Comparison of ENCODE assay signal across 2 cellular contexts in genomic region chr11:80157447-80157846, GRCh38.
A peak's percentile ranks its signal among the peaks of the same experiment; 100 is the strongest.
TF ChIP-seq lines count a peak whose summit lies in the region.

No MANE protein-coding gene starts in this region.

TF ChIP-seq in GM23338, 12 proteins besides CTCF, POLR2A, EP300 and RAD21:
- TF ChIP-seq ZNF462 (CRISPR knock-in tag; IDR thresholded peaks at IDR 0.05): no peak
- TF ChIP-seq JUNB (IDR thresholded peaks at IDR 0.05; ENCODE audit: unreplicated experiment): no peak
- TF ChIP-seq, protein P1, sequence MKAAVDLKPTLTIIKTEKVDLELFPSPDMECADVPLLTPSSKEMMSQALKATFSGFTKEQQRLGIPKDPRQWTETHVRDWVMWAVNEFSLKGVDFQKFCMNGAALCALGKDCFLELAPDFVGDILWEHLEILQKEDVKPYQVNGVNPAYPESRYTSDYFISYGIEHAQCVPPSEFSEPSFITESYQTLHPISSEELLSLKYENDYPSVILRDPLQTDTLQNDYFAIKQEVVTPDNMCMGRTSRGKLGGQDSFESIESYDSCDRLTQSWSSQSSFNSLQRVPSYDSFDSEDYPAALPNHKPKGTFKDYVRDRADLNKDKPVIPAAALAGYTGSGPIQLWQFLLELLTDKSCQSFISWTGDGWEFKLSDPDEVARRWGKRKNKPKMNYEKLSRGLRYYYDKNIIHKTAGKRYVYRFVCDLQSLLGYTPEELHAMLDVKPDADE (IDR thresholded peaks at IDR 0.05): no peak
- TF ChIP-seq NANOG (IDR thresholded peaks at IDR 0.05; ENCODE audit: borderline replicate concordance): peak; percentile 87
- no peak for TF ChIP-seq REST (IDR thresholded peaks at IDR 0.05; ENCODE audit: unreplicated experiment)
- no peak for TF ChIP-seq EZH2 (IDR thresholded peaks at IDR 0.05; ENCODE audit: low read depth, unreplicated experiment)

TF ChIP-seq in H1, 55 proteins besides CTCF, POLR2A, EP300 and RAD21:
- TF ChIP-seq ASH2L (IDR thresholded peaks at IDR 0.05; ENCODE audit: low read length) (no peak), SUZ12 (IDR thresholded peaks at IDR 0.05; ENCODE audit: low read length) (no peak), NANOG (IDR thresholded peaks at IDR 0.05; ENCODE audit: insufficient read depth, low read depth, low read length, poor library complexity, severe bottlenecking) (no peak), CBX8 (IDR thresholded peaks at IDR 0.05; ENCODE audit: borderline replicate concordance, low read depth, low read length) (no peak), RFX5 (IDR thresholded peaks at IDR 0.05; ENCODE audit: borderline replicate concordance, low read depth, low read length) (no peak), TCF12 (IDR thresholded peaks at IDR 0.05; ENCODE audit: low read depth, low read length) (0 out of 2 replicates have a peak, but pooled peaks have one; percentile 70), CTBP2 (IDR thresholded peaks at IDR 0.05; ENCODE audit: borderline replicate concordance, insufficient read depth, insufficient read length, low read length) (no peak)
